In genomic region chr1:16165548-16165947, GRCh38 we compare ENCODE assay signal across 1 cellular context.
TF ChIP-seq lines count a peak whose summit lies in the region.

No MANE protein-coding gene starts in this region.

TF ChIP-seq in HepG2, 621 proteins besides CTCF, POLR2A, EP300 and RAD21 (continued from another document):
- TF ChIP-seq, protein P1, sequence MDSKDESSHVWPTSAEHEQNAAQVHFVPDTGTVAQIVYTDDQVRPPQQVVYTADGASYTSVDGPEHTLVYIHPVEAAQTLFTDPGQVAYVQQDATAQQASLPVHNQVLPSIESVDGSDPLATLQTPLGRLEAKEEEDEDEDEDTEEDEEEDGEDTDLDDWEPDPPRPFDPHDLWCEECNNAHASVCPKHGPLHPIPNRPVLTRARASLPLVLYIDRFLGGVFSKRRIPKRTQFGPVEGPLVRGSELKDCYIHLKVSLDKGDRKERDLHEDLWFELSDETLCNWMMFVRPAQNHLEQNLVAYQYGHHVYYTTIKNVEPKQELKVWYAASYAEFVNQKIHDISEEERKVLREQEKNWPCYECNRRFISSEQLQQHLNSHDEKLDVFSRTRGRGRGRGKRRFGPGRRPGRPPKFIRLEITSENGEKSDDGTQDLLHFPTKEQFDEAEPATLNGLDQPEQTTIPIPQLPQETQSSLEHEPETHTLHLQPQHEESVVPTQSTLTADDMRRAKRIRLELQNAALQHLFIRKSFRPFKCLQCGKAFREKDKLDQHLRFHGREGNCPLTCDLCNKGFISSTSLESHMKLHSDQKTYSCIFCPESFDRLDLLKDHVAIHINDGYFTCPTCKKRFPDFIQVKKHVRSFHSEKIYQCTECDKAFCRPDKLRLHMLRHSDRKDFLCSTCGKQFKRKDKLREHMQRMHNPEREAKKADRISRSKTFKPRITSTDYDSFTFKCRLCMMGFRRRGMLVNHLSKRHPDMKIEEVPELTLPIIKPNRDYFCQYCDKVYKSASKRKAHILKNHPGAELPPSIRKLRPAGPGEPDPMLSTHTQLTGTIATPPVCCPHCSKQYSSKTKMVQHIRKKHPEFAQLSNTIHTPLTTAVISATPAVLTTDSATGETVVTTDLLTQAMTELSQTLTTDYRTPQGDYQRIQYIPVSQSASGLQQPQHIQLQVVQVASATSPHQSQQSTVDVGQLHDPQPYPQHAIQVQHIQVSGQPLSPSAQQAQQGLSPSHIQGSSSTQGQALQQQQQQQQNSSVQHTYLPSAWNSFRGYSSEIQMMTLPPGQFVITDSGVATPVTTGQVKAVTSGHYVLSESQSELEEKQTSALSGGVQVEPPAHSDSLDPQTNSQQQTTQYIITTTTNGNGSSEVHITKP (CRISPR knock-in tag; IDR thresholded peaks at IDR 0.05; ENCODE audit: low read depth) = no peak
- TF ChIP-seq MAFG (CRISPR knock-in tag; IDR thresholded peaks at IDR 0.05) = no peak
- no peak for TF ChIP-seq ZBTB2 (CRISPR knock-in tag; IDR thresholded peaks at IDR 0.05; ENCODE audit: low read depth)
- no peak for TF ChIP-seq ZNF33A (CRISPR knock-in tag; IDR thresholded peaks at IDR 0.05; ENCODE audit: borderline replicate concordance)
- peak; percentile 50 for TF ChIP-seq ZFX (CRISPR knock-in tag; IDR thresholded peaks at IDR 0.05; ENCODE audit: low read depth)
- no peak for TF ChIP-seq TOE1 (CRISPR knock-in tag; IDR thresholded peaks at IDR 0.05)
- no peak for TF ChIP-seq LCORL (IDR thresholded peaks at IDR 0.05)
- TF ChIP-seq LCORL (CRISPR knock-in tag; IDR thresholded peaks at IDR 0.05) = peak; percentile 68
- peak; percentile 34 for TF ChIP-seq TEAD3 (CRISPR knock-in tag; optimal IDR thresholded peaks at IDR 0.05; ENCODE audit: borderline replicate concordance)
- TF ChIP-seq ZHX1 (CRISPR knock-in tag; IDR thresholded peaks at IDR 0.05; ENCODE audit: low read depth) = no peak
- TF ChIP-seq SAFB2 (CRISPR knock-in tag; IDR thresholded peaks at IDR 0.05; ENCODE audit: borderline replicate concordance, low read depth) = no peak
- TF ChIP-seq ELF1 (CRISPR knock-in tag; IDR thresholded peaks at IDR 0.05) = peak; percentile 69
- TF ChIP-seq CHCHD3 (CRISPR knock-in tag; IDR thresholded peaks at IDR 0.05) = no peak
- TF ChIP-seq ZGPAT (CRISPR knock-in tag; IDR thresholded peaks at IDR 0.05) = no peak
- no peak for TF ChIP-seq ZNF703 (CRISPR knock-in tag; IDR thresholded peaks at IDR 0.05; ENCODE audit: borderline replicate concordance)
- TF ChIP-seq ZNF556 (CRISPR knock-in tag; IDR thresholded peaks at IDR 0.05; ENCODE audit: borderline replicate concordance) = no peak
- TF ChIP-seq ZBTB37 (CRISPR knock-in tag; IDR thresholded peaks at IDR 0.05) = no peak; the same call in 1 of the 2 replicates
- no peak for TF ChIP-seq SKIL (CRISPR knock-in tag; IDR thresholded peaks at IDR 0.05; ENCODE audit: borderline replicate concordance)
- TF ChIP-seq PTBP1 (IDR thresholded peaks at IDR 0.05; ENCODE audit: low read depth, low read length, poor library complexity, severe bottlenecking) = no peak
- TF ChIP-seq MYC (CRISPR knock-in tag; IDR thresholded peaks at IDR 0.05; ENCODE audit: borderline replicate concordance) = 0 out of 2 replicates have a peak, but pooled peaks have one; percentile 25
- TF ChIP-seq TAF15 (IDR thresholded peaks at IDR 0.05; ENCODE audit: low read depth, low read length, poor library complexity, severe bottlenecking) = no peak
- TF ChIP-seq ELF3 (CRISPR knock-in tag; IDR thresholded peaks at IDR 0.05) = peak; percentile 88
- 0 out of 2 replicates have a peak, but pooled peaks have one; percentile 21 for TF ChIP-seq SRY (CRISPR knock-in tag; IDR thresholded peaks at IDR 0.05)
- no peak for TF ChIP-seq ZNF333 (CRISPR knock-in tag; IDR thresholded peaks at IDR 0.05; ENCODE audit: borderline replicate concordance)
- 0 out of 2 replicates have a peak, but pooled peaks have one; percentile 38 for TF ChIP-seq POLR2G (IDR thresholded peaks at IDR 0.05; ENCODE audit: low read depth, low read length)
- TF ChIP-seq KLF6 (CRISPR knock-in tag; IDR thresholded peaks at IDR 0.05) = no peak
- TF ChIP-seq YY1 (IDR thresholded peaks at IDR 0.05; ENCODE audit: insufficient read depth, insufficient replicate concordance, low read depth, low read length) = no peak
- TF ChIP-seq ZNF282 (IDR thresholded peaks at IDR 0.05; ENCODE audit: partially characterized antibody) = no peak
- peak; percentile 27; the same call in 1 of the 2 replicates for TF ChIP-seq PHF20 (CRISPR knock-in tag; IDR thresholded peaks at IDR 0.05)
- TF ChIP-seq, protein P2, sequence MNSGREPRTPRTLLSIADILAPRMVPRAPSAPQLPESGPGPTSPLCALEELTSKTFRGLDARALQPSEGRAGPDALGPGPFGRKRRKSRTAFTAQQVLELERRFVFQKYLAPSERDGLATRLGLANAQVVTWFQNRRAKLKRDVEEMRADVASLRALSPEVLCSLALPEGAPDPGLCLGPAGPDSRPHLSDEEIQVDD (CRISPR knock-in tag; IDR thresholded peaks at IDR 0.05; ENCODE audit: borderline replicate concordance) = no peak
- TF ChIP-seq ISL2 (CRISPR knock-in tag; IDR thresholded peaks at IDR 0.05) = no peak
TF ChIP-seq in HepG2: peak in this region for 17.
